Comparison of ENCODE assay signal across 11 cellular contexts in the genomic region with DNA sequence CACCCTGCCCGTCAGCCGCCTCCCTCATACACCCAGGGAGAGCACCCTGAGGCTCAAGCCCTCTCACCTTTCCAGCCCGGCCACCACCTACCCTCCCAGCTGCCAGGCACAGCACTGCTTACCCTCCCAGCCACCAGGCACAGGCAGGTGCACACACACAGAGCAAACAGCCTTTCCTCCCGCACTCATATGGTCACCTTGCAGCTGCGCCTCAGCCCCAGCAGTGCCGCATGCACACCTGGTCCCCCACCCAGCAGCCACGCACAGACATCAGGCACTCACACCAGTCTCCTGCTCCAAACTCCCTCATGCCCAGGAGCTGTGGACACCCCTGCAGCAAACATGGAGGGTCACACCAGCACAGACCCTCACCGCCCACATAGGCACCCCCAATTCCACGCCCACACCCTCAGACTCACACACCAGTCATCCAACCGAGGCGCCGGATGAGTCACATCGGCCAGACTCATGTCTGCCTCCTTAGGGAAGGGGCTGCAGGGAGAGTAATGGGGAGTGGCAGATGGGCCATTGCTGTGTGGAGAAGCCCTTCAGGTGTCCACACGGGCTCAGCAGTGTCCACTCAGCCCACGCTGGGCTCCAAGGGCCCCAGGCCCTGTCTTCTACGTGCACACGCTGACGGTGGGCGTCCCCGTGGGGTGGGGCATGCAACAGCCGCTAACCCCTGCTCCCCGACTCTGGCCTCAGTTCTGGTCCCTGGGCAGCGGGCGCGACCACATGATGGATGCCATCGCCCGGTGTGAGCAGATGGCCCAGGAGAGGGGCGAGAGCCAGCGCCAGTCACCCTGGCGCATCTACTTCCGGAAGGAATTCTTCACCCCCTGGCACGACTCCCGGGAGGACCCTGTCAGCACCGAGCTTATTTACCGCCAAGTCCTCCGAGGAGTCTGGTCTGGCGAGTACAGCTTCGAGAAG. TPM values are rescaled to one million over a fixed set of nuclear protein-coding genes. Genes with fewer than 3 reads are reported as not detected.
DNase-seq lines count a peak whose midpoint lies in the region; ATAC-seq, FAIRE-seq and TF ChIP-seq lines count a peak whose summit lies in the region.
"Had no signal": no experiment of that assay in that cellular context is flagged by ENCODE, and none has a peak within 500 bp of the region (broad histone marks: within the 10 kb centered on the region; RNA-seq: fewer than 3 reads in every experiment).

No MANE protein-coding gene starts in this region.

- H3K4me2 ChIP-seq in GM23248 (ENCODE audit: unreplicated experiment) (no peak overlapping the region), K562 (ENCODE audit: insufficient read depth, low read length) (no peak overlapping the region)

- H3K79me2 ChIP-seq in GM23248 (ENCODE audit: insufficient read depth) (no peaks in the 10 kb centered on the region), K562 (ENCODE audit: control insufficient read depth, insufficient read depth, low read length) (no peaks in the 10 kb centered on the region)

- H3K9me2 ChIP-seq in GM23248 (ENCODE audit: insufficient read depth) = no peaks in the 10 kb centered on the region

- H4K20me1 ChIP-seq in GM23248 (ENCODE audit: insufficient read depth) (no peaks in the 10 kb centered on the region), K562 (replicated peaks; ENCODE audit: control insufficient read depth, insufficient read depth, low read length) (peaks cover 5% of the 10 kb centered on the region; the same call in 1 of the 2 replicates)

- no peaks in the 10 kb centered on the region for H3F3A ChIP-seq in GM23248 (ENCODE audit: insufficient read depth)

- H3K27ac ChIP-seq in GM23248 (no peak overlapping the region), K562 (ENCODE audit: extremely low read depth, low read depth, low read length) (no peak overlapping the region)

- H3K36me3 ChIP-seq in GM23248 (ENCODE audit: low read depth) (no peaks in the 10 kb centered on the region), K562 (ENCODE audit: control insufficient read depth, insufficient read depth, low read length) (no peaks in the 10 kb centered on the region)

- H3K4me3 ChIP-seq in GM23248 = no peak overlapping the region
- no peak overlapping the region for H3K4me3 ChIP-seq in K562

- WGBS in GM23248 (ENCODE audit: low coverage in 1 of 2, low lambda C conversion rate in 2 of 2, missing lambda C conversion rate in 2 of 2), 2 experiments = 83 to 84% methylated on average over 38 of the region's 38 CpGs
- 3% methylated on average over 34 of the region's 38 CpGs for WGBS in K562 (ENCODE audit: insufficient coverage, low coverage, missing lambda C conversion rate)

- POLR2A ChIA-PET in K562 (lab: Yijun Ruan, JAX) = interaction anchor here (0.6 kb wide), 1 partner anchor 17 kb away, joined by 3 read pairs; no protein-coding TSS in a partner anchor

- no peak for TF ChIP-seq POLR2A in K562 (conservative IDR thresholded peaks at IDR 0.05)

- no peak for FAIRE-seq in K562 (lab: Jason Lieb, UNC)
- FAIRE-seq: frontal cortex, G401.6 had no signal

- in situ Hi-C loops in GM23248 (cut with MboI) (no loop called here), K562 (cut with MboI) (no loop called here)

- TF ChIP-seq CTCF in K562 (IDR thresholded peaks at IDR 0.05 in 2 of 3, conservative IDR thresholded peaks at IDR 0.05 in 1 of 3; ENCODE audit: insufficient read depth in 2 of 3, low read depth in 1 of 3, low read length in 3 of 3) = no peak

- H2AFZ ChIP-seq in GM23248 (no peak overlapping the region), K562 (ENCODE audit: low read depth, low read length) (no peak overlapping the region)

- peak; percentile 71 for DNase-seq in GM23248
- peak; percentile 42 for DNase-seq in NAMALWA (ENCODE audit: low spot score)
- DNase-seq in K562 (ENCODE audit: extremely low read depth in 1 of 4, low spot score in 3 of 4) = no peak
- peak; percentile 76 for DNase-seq in posterior vena cava (ENCODE audit: low spot score)
- DNase-seq in D341Med (ENCODE audit: low spot score) = no peak
- DNase-seq: activated CD4-positive, alpha-beta T cell treated with anti-CD3 and anti-CD28 coated beads, Interleukin-2, amount 50 U/mL, for 48 hours; OCI-M1 had no signal

- no peak overlapping the region for H3K9ac ChIP-seq in GM23248
- no peak overlapping the region for H3K9ac ChIP-seq in K562 (ENCODE audit: insufficient read depth in 1 of 2, low read depth in 2 of 2, low read length in 2 of 2)

- TF ChIP-seq RAD21 in K562 (CRISPR knock-in tag; conservative IDR thresholded peaks at IDR 0.05 in 1 of 2, IDR thresholded peaks at IDR 0.05 in 1 of 2) = no peak

- CTCF ChIA-PET in K562 (lab: Yijun Ruan, JAX; ENCODE audit: low intra/inter-chr PET ratio) = no interaction called here

- H3K9me3 ChIP-seq in GM23248 (ENCODE audit: low read depth) (no peaks in the 10 kb centered on the region), K562 (replicated peaks; ENCODE audit: control insufficient read depth, insufficient read depth, low read depth, low read length) (no peaks in the 10 kb centered on the region)

- intact Hi-C loops in K562 (cut with micrococcal nuclease) (no loop called here), posterior vena cava (cut with DNase I) (no loop called here)

- no peaks in the 10 kb centered on the region for H3K4me1 ChIP-seq in GM23248 (ENCODE audit: insufficient read depth)
- peaks cover 0 to 20% of the 10 kb centered on the region in 2 experiments; a peak in 3 of 5 replicates for H3K4me1 ChIP-seq in K562 (replicated peaks in 1 of 2; ENCODE audit: control insufficient read depth in 2 of 2, insufficient read depth in 2 of 2, low read length in 2 of 2)

- TF ChIP-seq EP300 in K562 (IDR thresholded peaks at IDR 0.05; ENCODE audit: low read length) = no peak

- H3K9me1 ChIP-seq in K562 (ENCODE audit: control insufficient read depth, insufficient read depth, low read length) = no peaks in the 10 kb centered on the region

- H3K27me3 ChIP-seq in GM23248 (replicated peaks; ENCODE audit: insufficient read depth) (no peaks in the 10 kb centered on the region), K562 (ENCODE audit: control insufficient read depth in 2 of 2, insufficient read depth in 2 of 2, low read length in 2 of 2) (peaks cover 43 to 76% of the 10 kb centered on the region in 2 experiments; a peak in 4 of 5 replicates)

- ATAC-seq in K562 = no peak
- no peak for ATAC-seq in HG02759 (IDR thresholded peaks at IDR 0.05; ENCODE audit: unreplicated experiment)
- no peak for ATAC-seq in GM21390 (IDR thresholded peaks at IDR 0.05; ENCODE audit: unreplicated experiment)

- BruUV-seq in K562 (replicated peaks; lab: Mats Ljungman, UMichigan) = no TSS peak

RNA-seq across cellular contexts. Expression of gene GPR17, which starts 22.3 kb away (rescaled TPM):
- not detected in 2 replicates for total RNA-seq in GM23248 (2014; rRNA removed; shearing (Covaris generic))
- polyA plus RNA-seq in GM23248 (2016; fragmentation: Nextera tagmentation; extraction: Ambion mirVana) = 0.11 TPM in 1 of 2 replicates, not detected in the other
- not detected in 2 replicates for total RNA-seq in K562 (2011; cell fraction: chromatin; rRNA removed; ENCODE audit: low replicate concordance)
- not detected in 2 replicates for total RNA-seq in K562 (2011; cell fraction: nucleolus; rRNA removed)
- total RNA-seq in K562 (2011; cell fraction: nucleoplasm; rRNA removed) = not detected in 2 replicates
- total RNA-seq in K562 (2014; rRNA removed) = not detected in 2 replicates
- not detected in 2 replicates for total RNA-seq in K562 (2014; rRNA removed; fragmentation: Illumina TruSeq; extraction: Trizol)
- not detected in 2 replicates for total RNA-seq in K562 (2015; rRNA removed; fragmentation: Illumina TruSeq; extraction: Trizol)
- not detected in 2 replicates for total RNA-seq in K562 (2021)
- not detected in 2 replicates for polyA plus RNA-seq in K562 (2011; rRNA removed)
- not detected in 2 replicates for polyA plus RNA-seq in K562 (2011; cell fraction: cytosol; rRNA removed)
- not detected in 2 replicates for polyA plus RNA-seq in K562 (2011; cell fraction: nucleus; rRNA removed)
- polyA plus RNA-seq in K562 (2012) = not detected in 2 replicates
- polyA plus RNA-seq in K562 (2014; fragmentation: Illumina TruSeq; extraction: Trizol) = not detected in 2 replicates
- polyA plus RNA-seq in K562 (2014; fragmentation: Nextera tagmentation; extraction: Ambion mirVana) = not detected
- not detected in 2 replicates for polyA plus RNA-seq in K562 (2014; rRNA removed)
- not detected in 2 replicates for polyA minus RNA-seq in K562 (2011; rRNA and poly(A)+ RNA removed)
- polyA minus RNA-seq in K562 (2011; cell fraction: cytosol; rRNA and poly(A)+ RNA removed) = not detected in 2 replicates
- polyA minus RNA-seq in K562 (2011; cell fraction: nucleus; rRNA and poly(A)+ RNA removed) = not detected in 2 replicates
- under 1 TPM in 1 of 2 donors, not detected in 1; 0.10 TPM for total RNA-seq in posterior vena cava

RNA-seq across cellular contexts. Expression of gene LIMS2, which starts 51.7 kb away (rescaled TPM):
- 3.8 and 7.2 TPM in 2 replicates for total RNA-seq in GM23248 (2014; rRNA removed; shearing (Covaris generic))
- polyA plus RNA-seq in GM23248 (2016; fragmentation: Nextera tagmentation; extraction: Ambion mirVana) (30.4 and 33.7 TPM in 2 replicates), K562 (2011; rRNA removed) (0.04 TPM in 1 of 2 replicates, not detected in the other), K562 (2014; fragmentation: Illumina TruSeq; extraction: Trizol) (not detected in 2 replicates), K562 (2014; fragmentation: Nextera tagmentation; extraction: Ambion mirVana) (not detected), K562 (2014; rRNA removed) (not detected in 2 replicates)
- total RNA-seq in K562 (2011; cell fraction: chromatin; rRNA removed; ENCODE audit: low replicate concordance) = not detected in 2 replicates
- total RNA-seq in K562 (2011; cell fraction: nucleolus; rRNA removed) = not detected in 2 replicates
- not detected in 2 replicates for total RNA-seq in K562 (2011; cell fraction: nucleoplasm; rRNA removed)
- total RNA-seq in K562 (2014; rRNA removed) (not detected in 2 replicates), K562 (2014; rRNA removed; fragmentation: Illumina TruSeq; extraction: Trizol) (not detected in 2 replicates), K562 (2015; rRNA removed; fragmentation: Illumina TruSeq; extraction: Trizol) (not detected in 2 replicates), K562 (2021) (0.11 and 0.22 TPM in 2 replicates), posterior vena cava (100 to 1,000 TPM; 210 to 235 TPM)
- not detected in 2 replicates for polyA plus RNA-seq in K562 (2011; cell fraction: cytosol; rRNA removed)
- not detected in 2 replicates for polyA plus RNA-seq in K562 (2011; cell fraction: nucleus; rRNA removed)
- polyA plus RNA-seq in K562 (2012) = 0.08 TPM in 2 replicates
- not detected in 2 replicates for polyA minus RNA-seq in K562 (2011; rRNA and poly(A)+ RNA removed)
- polyA minus RNA-seq in K562 (2011; cell fraction: cytosol; rRNA and poly(A)+ RNA removed) = not detected in 2 replicates
- polyA minus RNA-seq in K562 (2011; cell fraction: nucleus; rRNA and poly(A)+ RNA removed) = not detected in 2 replicates

Comparison
In these comparisons a context has a peak if more than half of its experiments do, and no peak if none do; other contexts are left out.
1. DNase-seq: peak in GM23248 (single experiment), NAMALWA (single experiment) and posterior vena cava (single experiment); none in K562 (0 of 4) and D341Med (single experiment).
2. RNA of gene LIMS2, which starts 51.7 kb away (total RNA-seq): 210 to 235 TPM in posterior vena cava; 3.8 to 7.2 TPM in GM23248 and 0.11 to 0.22 TPM in K562; every median in the first group is over 10 times any median in the second.